In the genomic region with DNA sequence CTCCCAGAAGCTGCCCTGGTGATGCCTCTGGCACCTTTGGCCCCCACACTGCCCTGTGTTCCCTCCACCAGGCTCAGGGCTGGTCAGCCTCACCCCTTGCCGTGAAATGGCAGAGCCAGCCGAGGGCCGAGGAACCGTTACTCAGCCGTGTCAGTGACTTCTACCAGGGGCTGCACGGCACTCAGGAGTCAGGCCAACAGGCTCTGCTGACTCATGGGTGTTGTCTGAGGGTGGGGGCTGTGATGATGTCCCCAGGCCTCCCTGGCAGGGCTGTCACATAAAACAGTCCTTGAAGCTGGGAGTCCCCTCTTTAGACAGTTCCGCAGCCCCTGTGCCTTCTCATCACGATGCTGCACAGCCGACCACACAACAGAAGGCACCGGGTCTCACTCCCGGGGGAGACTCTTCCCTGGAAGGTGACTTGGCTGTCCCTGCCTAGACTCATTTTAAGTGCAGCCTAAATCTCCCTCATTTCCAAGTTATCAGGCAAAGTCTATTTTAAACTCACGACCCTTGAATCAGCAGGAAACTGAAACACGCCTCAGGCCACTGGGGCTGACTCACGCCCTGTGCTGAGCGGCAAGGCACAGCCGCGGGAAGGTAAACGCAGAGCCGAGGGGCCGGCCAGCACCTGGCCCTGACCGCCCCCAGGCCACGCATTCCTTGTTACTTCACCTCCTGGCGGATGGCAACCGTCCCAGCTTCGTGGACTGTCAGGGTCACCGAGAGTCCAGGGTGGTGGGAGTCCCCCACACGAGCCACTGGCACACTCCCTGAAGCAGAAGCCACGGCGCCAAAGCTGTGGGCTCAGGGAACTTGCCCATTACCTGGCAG, we compare ENCODE assay signal across 8 cellular contexts.
A peak's percentile ranks its signal among the peaks of the same experiment; 100 is the strongest.
DNase-seq lines count a peak whose midpoint lies in the region; ATAC-seq and TF ChIP-seq lines count a peak whose summit lies in the region.

No MANE protein-coding gene starts in this region.

- H2AFZ ChIP-seq in ACC112 (ENCODE audit: low read length, unreplicated experiment): no peak overlapping the region

- H3K27me3 ChIP-seq in ACC112 (ENCODE audit: insufficient read depth, low read length): no peaks in the 10 kb centered on the region
- no peaks in the 10 kb centered on the region for H3K27me3 ChIP-seq in layer of hippocampus (ENCODE audit: control insufficient read depth, insufficient read depth, low read length)

- ATAC-seq in GM21423 (IDR thresholded peaks at IDR 0.05; ENCODE audit: unreplicated experiment) (peak; percentile 37), HG03025 (IDR thresholded peaks at IDR 0.05; ENCODE audit: low FRiP score, unreplicated experiment) (no peak), HG02884 (IDR thresholded peaks at IDR 0.05; ENCODE audit: unreplicated experiment) (no peak)

- DNase-seq in astrocyte of the hippocampus (ENCODE audit: low read depth, low spot score): peak; percentile 90
- DNase-seq in stimulated activated CD8-positive, alpha-beta memory T cell treated with anti-CD3 and anti-CD28 coated beads, Interleukin-12 subunit alpha, Interleukin-12 subunit beta, amount 100 ng/mL, for 24 hours (ENCODE audit: extremely low read depth): peak; percentile 16

- peaks cover 94% of the 10 kb centered on the region for H3K79me2 ChIP-seq in ACC112 (ENCODE audit: control insufficient read depth, insufficient read depth, low read length, unreplicated experiment)

- peak overlapping the region; percentile 62 for H3K4me3 ChIP-seq in ACC112 (ENCODE audit: low read depth, low read length)

- H3K4me1 ChIP-seq in ACC112 (ENCODE audit: control insufficient read depth, insufficient read depth, low read length, unreplicated experiment): peaks cover 94% of the 10 kb centered on the region

- no peaks in the 10 kb centered on the region for H3K36me3 ChIP-seq in ACC112 (ENCODE audit: insufficient read depth, low read length)

- peak overlapping the region; percentile 95 for H3K27ac ChIP-seq in ACC112 (ENCODE audit: low read depth, low read length)
- peak overlapping the region; percentile 35 for H3K27ac ChIP-seq in layer of hippocampus (ENCODE audit: low read depth, low read length)

TF ChIP-seq in PFSK-1, 5 proteins besides CTCF, POLR2A, EP300 and RAD21:
- TF ChIP-seq SIN3A (IDR thresholded peaks at IDR 0.05; ENCODE audit: borderline replicate concordance, insufficient read depth, low read length) (0 out of 2 replicates have a peak, but pooled peaks have one; percentile 39), TAF1 (IDR thresholded peaks at IDR 0.05; ENCODE audit: borderline replicate concordance, insufficient read depth, low read length) (no peak), POLR2AphosphoS5 (IDR thresholded peaks at IDR 0.05; ENCODE audit: low read depth, low read length) (no peak)
- TF ChIP-seq, protein P1, sequence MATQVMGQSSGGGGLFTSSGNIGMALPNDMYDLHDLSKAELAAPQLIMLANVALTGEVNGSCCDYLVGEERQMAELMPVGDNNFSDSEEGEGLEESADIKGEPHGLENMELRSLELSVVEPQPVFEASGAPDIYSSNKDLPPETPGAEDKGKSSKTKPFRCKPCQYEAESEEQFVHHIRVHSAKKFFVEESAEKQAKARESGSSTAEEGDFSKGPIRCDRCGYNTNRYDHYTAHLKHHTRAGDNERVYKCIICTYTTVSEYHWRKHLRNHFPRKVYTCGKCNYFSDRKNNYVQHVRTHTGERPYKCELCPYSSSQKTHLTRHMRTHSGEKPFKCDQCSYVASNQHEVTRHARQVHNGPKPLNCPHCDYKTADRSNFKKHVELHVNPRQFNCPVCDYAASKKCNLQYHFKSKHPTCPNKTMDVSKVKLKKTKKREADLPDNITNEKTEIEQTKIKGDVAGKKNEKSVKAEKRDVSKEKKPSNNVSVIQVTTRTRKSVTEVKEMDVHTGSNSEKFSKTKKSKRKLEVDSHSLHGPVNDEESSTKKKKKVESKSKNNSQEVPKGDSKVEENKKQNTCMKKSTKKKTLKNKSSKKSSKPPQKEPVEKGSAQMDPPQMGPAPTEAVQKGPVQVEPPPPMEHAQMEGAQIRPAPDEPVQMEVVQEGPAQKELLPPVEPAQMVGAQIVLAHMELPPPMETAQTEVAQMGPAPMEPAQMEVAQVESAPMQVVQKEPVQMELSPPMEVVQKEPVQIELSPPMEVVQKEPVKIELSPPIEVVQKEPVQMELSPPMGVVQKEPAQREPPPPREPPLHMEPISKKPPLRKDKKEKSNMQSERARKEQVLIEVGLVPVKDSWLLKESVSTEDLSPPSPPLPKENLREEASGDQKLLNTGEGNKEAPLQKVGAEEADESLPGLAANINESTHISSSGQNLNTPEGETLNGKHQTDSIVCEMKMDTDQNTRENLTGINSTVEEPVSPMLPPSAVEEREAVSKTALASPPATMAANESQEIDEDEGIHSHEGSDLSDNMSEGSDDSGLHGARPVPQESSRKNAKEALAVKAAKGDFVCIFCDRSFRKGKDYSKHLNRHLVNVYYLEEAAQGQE (IDR thresholded peaks at IDR 0.05; ENCODE audit: insufficient read depth in 1 of 2, low read depth in 2 of 2, low read length in 2 of 2): no peak
